30 cellular contexts compared by ENCODE assay signal in genomic region chr11:94879006-94879405, GRCh38.
"Had no signal": no experiment of that assay in that cellular context is flagged by ENCODE, and none has a peak within 500 bp of the region (broad histone marks: within the 10 kb centered on the region; RNA-seq: fewer than 3 reads in every experiment).

No MANE protein-coding gene starts in this region.

- H3K4me3 Mint-ChIP-seq: activated B cell treated with CpG ODN at 0.5 μM for 24 hours; activated CD4-positive, alpha-beta memory T cell treated with anti-CD3 and anti-CD28 coated beads for 36 hours; activated naive CD4-positive, alpha-beta T cell treated with anti-CD3 and anti-CD28 coated beads, Interleukin-2, amount 50 U/mL, for 24 hours; activated naive CD8-positive, alpha-beta T cell treated with anti-CD3 and anti-CD28 coated beads, Interleukin-2, amount 10 ng/mL, durations not matched to agents 7 days and 5 days; activated T-cell treated with anti-CD3 and anti-CD28 coated beads, Interleukin-2, amount 50 U/mL, for 72 hours; T-cell; T-helper 17 cell had no signal

- DNase-seq: activated B cell treated with CpG ODN at 0.5 μM for 24 hours; activated CD4-positive, alpha-beta memory T cell treated with anti-CD3 and anti-CD28 coated beads for 36 hours; activated CD4-positive, alpha-beta T cell treated with anti-CD3 and anti-CD28 coated beads for 4 hours; activated CD4-positive, alpha-beta T cell treated with anti-CD3 and anti-CD28 coated beads, Interleukin-2, amount 50 U/mL, for 1 hour; activated CD4-positive, CD25-positive, alpha-beta regulatory T cell treated with anti-CD3 and anti-CD28 coated beads, Interleukin-2, amount 50 U/mL, for 72 hours; activated gamma-delta T cell; activated naive CD4-positive, alpha-beta T cell treated with Interleukin-2 at 50 U/mL for 16 hours; activated naive CD8-positive, alpha-beta T cell treated with anti-CD3 and anti-CD28 coated beads, Interleukin-2, amount 10 ng/mL, durations not matched to agents 7 days and 5 days; activated T-cell treated with anti-CD3 and anti-CD28 coated beads, Interleukin-2, amount 50 U/mL, for 1 hour; activated T-cell treated with anti-CD3 and anti-CD28 coated beads, Interleukin-2, amount 50 U/mL, for 72 hours; amygdala; body of pancreas; central memory CD4-positive, alpha-beta T cell; Karpas-422; KBM-7; NCI-H1105; NCI-H1417 treated with DMSO at 0.1 percent for 48 hours; NCI-H187 treated with DMSO at 0.1 percent for 48 hours; NCI-H345; NCI-H524 treated with DMSO at 0.1 percent for 48 hours; NK-92 treated with Interleukin-12 subunit alpha and Interleukin-12 subunit beta, amount 100 ng/mL, for 24 hours; SHP77; SJCRH30; T-cell; T-helper 17 cell; T-helper 9 cell had no signal

- H3K36me3 Mint-ChIP-seq: activated CD4-positive, alpha-beta memory T cell treated with anti-CD3 and anti-CD28 coated beads for 36 hours; activated naive CD4-positive, alpha-beta T cell treated with anti-CD3 and anti-CD28 coated beads, Interleukin-2, amount 50 U/mL, for 24 hours; activated naive CD8-positive, alpha-beta T cell treated with anti-CD3 and anti-CD28 coated beads, Interleukin-2, amount 10 ng/mL, durations not matched to agents 7 days and 5 days; T-cell had no signal

- ATAC-seq: activated T-cell treated with anti-CD3 and anti-CD28 coated beads, Interleukin-2, amount 50 U/mL, for 72 hours; body of pancreas; T-cell; T-helper 17 cell had no signal

- H3K4me1 ChIP-seq: body of pancreas had no signal

- H3K27me3 Mint-ChIP-seq: activated B cell treated with CpG ODN at 0.5 μM for 24 hours; activated naive CD4-positive, alpha-beta T cell treated with anti-CD3 and anti-CD28 coated beads, Interleukin-2, amount 50 U/mL, for 24 hours; activated naive CD8-positive, alpha-beta T cell treated with anti-CD3 and anti-CD28 coated beads, Interleukin-2, amount 10 ng/mL, durations not matched to agents 7 days and 5 days; T-cell had no signal

- H3K27ac Mint-ChIP-seq: activated B cell treated with CpG ODN at 0.5 μM for 24 hours; activated CD4-positive, alpha-beta memory T cell treated with anti-CD3 and anti-CD28 coated beads for 36 hours; activated naive CD4-positive, alpha-beta T cell treated with anti-CD3 and anti-CD28 coated beads, Interleukin-2, amount 50 U/mL, for 24 hours; activated naive CD8-positive, alpha-beta T cell treated with anti-CD3 and anti-CD28 coated beads, Interleukin-2, amount 10 ng/mL, durations not matched to agents 7 days and 5 days; activated T-cell treated with anti-CD3 and anti-CD28 coated beads, Interleukin-2, amount 50 U/mL, for 72 hours; activated T-helper 2 cell treated with anti-CD3 and anti-CD28 coated beads, Interferon-gamma antibody, Interleukin-2, Interleukin-4, amounts not matched to agents 10 μg/mL and 5 μg/mL and 100 μg/mL, durations not matched to agents 14 hours and 24 hours and 36 hours; T-cell; T-helper 17 cell had no signal

- H3K27ac ChIP-seq: body of pancreas, SJCRH30, SK-N-MC, VCaP had no signal

- H3K9me3 Mint-ChIP-seq: activated B cell treated with CpG ODN at 0.5 μM for 24 hours; activated CD4-positive, alpha-beta memory T cell treated with anti-CD3 and anti-CD28 coated beads for 36 hours; activated naive CD4-positive, alpha-beta T cell treated with anti-CD3 and anti-CD28 coated beads, Interleukin-2, amount 50 U/mL, for 24 hours; activated naive CD8-positive, alpha-beta T cell treated with anti-CD3 and anti-CD28 coated beads, Interleukin-2, amount 10 ng/mL, durations not matched to agents 7 days and 5 days; activated T-cell treated with anti-CD3 and anti-CD28 coated beads, Interleukin-2, amount 50 U/mL, for 72 hours; activated T-helper 2 cell treated with anti-CD3 and anti-CD28 coated beads, Interferon-gamma antibody, Interleukin-2, Interleukin-4, amounts not matched to agents 10 μg/mL and 5 μg/mL and 100 μg/mL, durations not matched to agents 14 hours and 24 hours and 36 hours; T-cell had no signal

- H3K9me3 ChIP-seq: body of pancreas, SJCRH30 had no signal

- H3K27me3 ChIP-seq: body of pancreas, SJCRH30 had no signal

- H3K4me3 ChIP-seq: body of pancreas, SJCRH30, SK-N-MC had no signal
